Comparison of ENCODE assay signal across 8 cellular contexts in genomic region chr1:149646360-149647017, GRCh38.
DNase-seq lines count a peak whose midpoint lies in the region; ATAC-seq and TF ChIP-seq lines count a peak whose summit lies in the region.
"Not testable (repeated sequence)": the region's sequence is repeated elsewhere in the genome, so short reads cannot be mapped to it uniquely, and the experiment has no call there.

No MANE protein-coding gene starts in this region.

- H3K27ac ChIP-seq in CD8-positive, alpha-beta memory T cell (ENCODE audit: low read depth, low read length); cardiac muscle cell; thoracic aorta: not testable (repeated sequence)

- WGBS in lower leg skin, 2 donors, result 10 to 17% methylated on average over 7 to 18 of the region's 37 CpGs

- not testable (repeated sequence) for H3K9me3 ChIP-seq in CD8-positive, alpha-beta memory T cell (ENCODE audit: low read length); NT2/D1 (ENCODE audit: insufficient read depth, low read length); cardiac muscle cell (ENCODE audit: low read depth); thoracic aorta

- TF ChIP-seq POLR2A in lower leg skin (IDR thresholded peaks at IDR 0.05), result not testable (repeated sequence)

- ATAC-seq in thoracic aorta (ENCODE audit: insufficient number of reproducible peaks, low FRiP score, low read depth), result not testable (repeated sequence)

- intact Hi-C loops in activated T-helper 1 cell treated with anti-CD3 and anti-CD28 coated beads, Interleukin-12 subunit alpha, Interleukin-12 subunit beta, Interleukin-2, Interleukin-4 antibody, amounts not matched to agents 30 ng/mL and 10 ng/mL and 1 ng/mL, durations not matched to agents 14 hours and 24 hours and 36 hours (cut with micrococcal nuclease); lower leg skin (cut with DNase I; ENCODE audit: low total_unique reads): not testable (repeated sequence)

- H3K27ac Mint-ChIP-seq in CD8-positive, alpha-beta memory T cell, result peak overlapping the region; percentile 63 to 92 (median 78)
- not testable (repeated sequence) for H3K27ac Mint-ChIP-seq in activated T-helper 1 cell treated with anti-CD3 and anti-CD28 coated beads, Interleukin-12 subunit alpha, Interleukin-12 subunit beta, Interleukin-2, Interleukin-4 antibody, amounts not matched to agents 30 ng/mL and 10 ng/mL and 1 ng/mL, durations not matched to agents 14 hours and 24 hours and 36 hours
- H3K27ac Mint-ChIP-seq in progenitor cell of endocrine pancreas, result peak overlapping the region; percentile 90

- not testable (repeated sequence) for H3K9me3 Mint-ChIP-seq in CD8-positive, alpha-beta memory T cell; activated T-helper 1 cell treated with anti-CD3 and anti-CD28 coated beads, Interleukin-12 subunit alpha, Interleukin-12 subunit beta, Interleukin-2, Interleukin-4 antibody, amounts not matched to agents 30 ng/mL and 10 ng/mL and 1 ng/mL, durations not matched to agents 14 hours and 24 hours and 36 hours; progenitor cell of endocrine pancreas (ENCODE audit: low read depth)

- POLR2A ChIA-PET in CD8-positive, alpha-beta memory T cell (lab: Charles Lee), result not testable (repeated sequence)

- H3K4me1 Mint-ChIP-seq in CD8-positive, alpha-beta memory T cell, result peaks cover 10 to 22% (median 10%) of the 10 kb centered on the region in 3 donors
- not testable (repeated sequence) for H3K4me1 Mint-ChIP-seq in activated T-helper 1 cell treated with anti-CD3 and anti-CD28 coated beads, Interleukin-12 subunit alpha, Interleukin-12 subunit beta, Interleukin-2, Interleukin-4 antibody, amounts not matched to agents 30 ng/mL and 10 ng/mL and 1 ng/mL, durations not matched to agents 14 hours and 24 hours and 36 hours (ENCODE audit: low read depth); progenitor cell of endocrine pancreas (ENCODE audit: low read depth)

- CTCF ChIA-PET in CD8-positive, alpha-beta memory T cell (lab: Charles Lee), result not testable (repeated sequence)

- peak in 2 of 5 donors; percentile 8 to 24 for DNase-seq in CD8-positive, alpha-beta memory T cell
- DNase-seq in NT2/D1 (ENCODE audit: low read depth, low spot score); activated T-helper 1 cell treated with anti-CD3 and anti-CD28 coated beads, Interleukin-12 subunit alpha, Interleukin-12 subunit beta, Interleukin-2, Interleukin-4 antibody, amounts not matched to agents 30 ng/mL and 10 ng/mL and 1 ng/mL, durations not matched to agents 14 hours and 24 hours and 36 hours (ENCODE audit: low spot score); cardiac muscle cell (ENCODE audit: low read depth in 1 of 2, low spot score in 1 of 2); progenitor cell of endocrine pancreas (ENCODE audit: low spot score, unreplicated experiment); thoracic aorta (ENCODE audit: low spot score): not testable (repeated sequence)
- DNase-seq in cerebellar cortex (ENCODE audit: low spot score) (peak; percentile 16), lower leg skin (ENCODE audit: low spot score in 2 of 2) (peak in 1 of 2 donors; percentile 80)

- H3K4me1 ChIP-seq in CD8-positive, alpha-beta memory T cell (ENCODE audit: insufficient read depth, low read length); NT2/D1 (ENCODE audit: insufficient read depth, insufficient read length); cardiac muscle cell (ENCODE audit: low read depth); thoracic aorta (ENCODE audit: control insufficient read depth in 1 of 2, low read depth in 2 of 2): not testable (repeated sequence)

- not testable (repeated sequence) for H3K4me3 ChIP-seq in CD8-positive, alpha-beta memory T cell (ENCODE audit: low read length)
- peak overlapping the region; percentile 36 for H3K4me3 ChIP-seq in NT2/D1 (ENCODE audit: insufficient read length, low read depth)
- H3K4me3 ChIP-seq in cardiac muscle cell, result peak overlapping the region; percentile 31
- H3K4me3 ChIP-seq in lower leg skin (ENCODE audit: low read depth, poor library complexity, severe bottlenecking), result peak overlapping the region; percentile 9
- H3K4me3 ChIP-seq in thoracic aorta, result peak overlapping the region; percentile 71

- not testable (repeated sequence) for H3K27me3 ChIP-seq in CD8-positive, alpha-beta memory T cell (ENCODE audit: insufficient read depth, low read length, poor library complexity, severe bottlenecking); NT2/D1 (ENCODE audit: insufficient read depth, insufficient read length); cardiac muscle cell; thoracic aorta (replicated peaks; ENCODE audit: insufficient read depth)

- peak overlapping the region; percentile 83 to 91 (median 89) for H3K4me3 Mint-ChIP-seq in CD8-positive, alpha-beta memory T cell
- peak overlapping the region; percentile 85 for H3K4me3 Mint-ChIP-seq in activated T-helper 1 cell treated with anti-CD3 and anti-CD28 coated beads, Interleukin-12 subunit alpha, Interleukin-12 subunit beta, Interleukin-2, Interleukin-4 antibody, amounts not matched to agents 30 ng/mL and 10 ng/mL and 1 ng/mL, durations not matched to agents 14 hours and 24 hours and 36 hours
- H3K4me3 Mint-ChIP-seq in progenitor cell of endocrine pancreas (ENCODE audit: low read depth), result peak overlapping the region; percentile 77

- peak overlapping the region; percentile 56 for H3K9ac ChIP-seq in NT2/D1 (ENCODE audit: insufficient read length, low read depth)

- H3K36me3 ChIP-seq in CD8-positive, alpha-beta memory T cell (ENCODE audit: insufficient read depth, low read length); NT2/D1 (ENCODE audit: insufficient read depth, insufficient read length, low read length); cardiac muscle cell; thoracic aorta: not testable (repeated sequence)

- TF ChIP-seq CTCF in cardiac muscle cell (IDR thresholded peaks at IDR 0.05; ENCODE audit: low read depth, low read length); lower leg skin (IDR thresholded peaks at IDR 0.05); progenitor cell of endocrine pancreas (IDR thresholded peaks at IDR 0.05; ENCODE audit: unreplicated experiment); thoracic aorta (IDR thresholded peaks at IDR 0.05): not testable (repeated sequence)

- not testable (repeated sequence) for H3K36me3 Mint-ChIP-seq in CD8-positive, alpha-beta memory T cell; activated T-helper 1 cell treated with anti-CD3 and anti-CD28 coated beads, Interleukin-12 subunit alpha, Interleukin-12 subunit beta, Interleukin-2, Interleukin-4 antibody, amounts not matched to agents 30 ng/mL and 10 ng/mL and 1 ng/mL, durations not matched to agents 14 hours and 24 hours and 36 hours (ENCODE audit: low read depth); progenitor cell of endocrine pancreas (ENCODE audit: insufficient read depth)

- not testable (repeated sequence) for H3K27me3 Mint-ChIP-seq in CD8-positive, alpha-beta memory T cell; activated T-helper 1 cell treated with anti-CD3 and anti-CD28 coated beads, Interleukin-12 subunit alpha, Interleukin-12 subunit beta, Interleukin-2, Interleukin-4 antibody, amounts not matched to agents 30 ng/mL and 10 ng/mL and 1 ng/mL, durations not matched to agents 14 hours and 24 hours and 36 hours (ENCODE audit: insufficient read depth); progenitor cell of endocrine pancreas
